ENCODE assay signal across 24 cellular contexts in the genomic region with DNA sequence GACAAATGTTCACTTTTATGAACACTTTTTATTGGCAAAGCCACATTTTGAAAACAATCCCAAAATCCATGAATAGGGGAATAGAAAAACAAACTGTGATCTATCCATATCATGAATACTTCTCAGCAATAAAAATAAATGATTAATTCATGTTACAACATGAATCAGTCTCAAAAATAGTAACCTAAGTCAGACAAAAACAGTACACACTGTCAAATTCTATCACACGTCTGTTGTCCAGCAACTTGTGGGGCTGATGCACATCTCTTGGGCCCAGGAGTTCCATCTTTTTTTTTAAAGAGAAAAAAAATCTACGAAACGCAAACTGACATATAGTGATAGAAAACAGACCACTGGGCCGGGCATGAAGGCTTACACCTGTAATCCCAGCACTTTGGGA.
DNase-seq lines count a peak whose midpoint lies in the region; ATAC-seq, FAIRE-seq and TF ChIP-seq lines count a peak whose summit lies in the region.
"Had no signal": no experiment of that assay in that cellular context is flagged by ENCODE, and none has a peak within 500 bp of the region (broad histone marks: within the 10 kb centered on the region; RNA-seq: fewer than 3 reads in every experiment).

No MANE protein-coding gene starts in this region.

- no peaks in the 10 kb centered on the region for H3K9me3 Mint-ChIP-seq in activated CD4-positive, alpha-beta T cell treated with anti-CD3 and anti-CD28 coated beads, Interleukin-2, amount 10 ng/mL, durations not matched to agents 7 days and 5 days
- no peaks in the 10 kb centered on the region for H3K9me3 Mint-ChIP-seq in chondrocyte (ENCODE audit: low read depth)
- H3K9me3 Mint-ChIP-seq: CD4-positive, alpha-beta T cell; CD8-positive, alpha-beta T cell had no signal

- H3K27me3 ChIP-seq in gastrocnemius medialis (no peaks in the 10 kb centered on the region), transverse colon (no peaks in the 10 kb centered on the region)
- H3K27me3 ChIP-seq: BLaER1 treated with 17β-estradiol and CSF1 and Interleukin-3, amounts not matched to agents 10 nM and 100 nM had no signal

- DNase-seq in activated CD4-positive, alpha-beta T cell treated with anti-CD3 and anti-CD28 coated beads, Interleukin-2, amount 10 ng/mL, durations not matched to agents 7 days and 5 days, result no peak
- no peak for DNase-seq in activated CD4-positive, alpha-beta T cell treated with anti-CD3 and anti-CD28 coated beads, Interleukin-2, amount 50 U/mL, for 4 hours
- DNase-seq in chondrocyte (ENCODE audit: low spot score) (no peak), hepatic stellate cell (ENCODE audit: low spot score) (peak; percentile 11), gastrocnemius medialis (no peak), transverse colon (no peak), H54 (ENCODE audit: insufficient read length, low spot score) (no peak), HEK293T (ENCODE audit: extremely low spot score) (no peak)
- DNase-seq: AML-193; Caco-2; Calu3; CD4-positive, alpha-beta T cell; CD8-positive, alpha-beta T cell; DMS79 treated with DMSO at 0.1 percent for 48 hours; GF-D8 had no signal

- POLR2A ChIA-PET in activated CD4-positive, alpha-beta T cell treated with anti-CD3 and anti-CD28 coated beads, Interleukin-2, amount 10 ng/mL, durations not matched to agents 7 days and 5 days (lab: Charles Lee), result no interaction called here
- POLR2A ChIA-PET in HEK293T (lab: Yijun Ruan, JAX), result no interaction called here

- 80 to 95% methylated on average over 4 of the region's 4 CpGs for WGBS in transverse colon (ENCODE audit: low coverage in 1 of 2), 2 donors

- H3K4me1 ChIP-seq in gastrocnemius medialis (peaks cover 0 to 4% of the 10 kb centered on the region in 2 donors), transverse colon (peaks cover 0 to 4% (median 0%) of the 10 kb centered on the region in 4 donors)
- H3K4me1 ChIP-seq: A549, Caco-2 had no signal

- H3K4me3 Mint-ChIP-seq in activated CD4-positive, alpha-beta T cell treated with anti-CD3 and anti-CD28 coated beads, Interleukin-2, amount 10 ng/mL, durations not matched to agents 7 days and 5 days, result no peak overlapping the region
- H3K4me3 Mint-ChIP-seq in chondrocyte (ENCODE audit: unreplicated experiment), result no peak overlapping the region
- H3K4me3 Mint-ChIP-seq: B cell; CD4-positive, alpha-beta T cell; CD8-positive, alpha-beta T cell had no signal

- peaks cover 31% of the 10 kb centered on the region for H3K4me1 Mint-ChIP-seq in activated CD4-positive, alpha-beta T cell treated with anti-CD3 and anti-CD28 coated beads, Interleukin-2, amount 10 ng/mL, durations not matched to agents 7 days and 5 days
- H3K4me1 Mint-ChIP-seq in chondrocyte (ENCODE audit: low read depth), result peaks cover 29% of the 10 kb centered on the region

- H3K36me3 ChIP-seq in gastrocnemius medialis, result peaks cover 0 to 14% of the 10 kb centered on the region in 2 donors
- peaks cover 0 to 46% (median 18%) of the 10 kb centered on the region in 4 donors for H3K36me3 ChIP-seq in transverse colon

- no peak for TF ChIP-seq CTCF in chondrocyte (IDR thresholded peaks at IDR 0.05)
- no peak for TF ChIP-seq CTCF in gastrocnemius medialis (IDR thresholded peaks at IDR 0.05 in 4 of 5, conservative IDR thresholded peaks at IDR 0.05 in 1 of 5)
- TF ChIP-seq CTCF in transverse colon (IDR thresholded peaks at IDR 0.05), result no peak

- H3K27me3 Mint-ChIP-seq in activated CD4-positive, alpha-beta T cell treated with anti-CD3 and anti-CD28 coated beads, Interleukin-2, amount 10 ng/mL, durations not matched to agents 7 days and 5 days, result no peaks in the 10 kb centered on the region
- H3K27me3 Mint-ChIP-seq in chondrocyte (ENCODE audit: low read depth), result no peaks in the 10 kb centered on the region
- H3K27me3 Mint-ChIP-seq: B cell; CD4-positive, alpha-beta T cell had no signal

- H3K9me3 ChIP-seq in gastrocnemius medialis (no peaks in the 10 kb centered on the region), transverse colon (no peaks in the 10 kb centered on the region)
- H3K9me3 ChIP-seq: A549, Caco-2 had no signal

- no peak for TF ChIP-seq EP300 in transverse colon (IDR thresholded peaks at IDR 0.05; ENCODE audit: low read depth)

- TF ChIP-seq POLR2A in gastrocnemius medialis (IDR thresholded peaks at IDR 0.05) (peak in 1 of 2 donors; percentile 28), transverse colon (IDR thresholded peaks at IDR 0.05) (no peak), H54 (IDR thresholded peaks at IDR 0.05; ENCODE audit: low read depth, low read length) (no peak)

- peak in 1 of 2 donors; percentile 80 for ATAC-seq in gastrocnemius medialis
- ATAC-seq: A549; CD8-positive, alpha-beta T cell had no signal

- H3K27ac ChIP-seq in gastrocnemius medialis, result peak overlapping the region; percentile 13 to 64 (median 50)
- H3K27ac ChIP-seq in transverse colon, result no peak overlapping the region
- H3K27ac ChIP-seq: 22Rv1; A549; BLaER1 treated with 17β-estradiol and CSF1 and Interleukin-3, amounts not matched to agents 10 nM and 100 nM; C4-2B had no signal

- H3K4me3 ChIP-seq in gastrocnemius medialis, result no peak overlapping the region
- H3K4me3 ChIP-seq in transverse colon, result no peak overlapping the region
- H3K4me3 ChIP-seq: A549; BLaER1 treated with 17β-estradiol and CSF1 and Interleukin-3, amounts not matched to agents 10 nM and 100 nM had no signal

- in situ Hi-C loops in gastrocnemius medialis (cut with MboI; ENCODE audit: low sequenced_read_pairs in 4 of 4) (no loop called here), transverse colon (cut with MboI; ENCODE audit: low pct_ligation_motif_present in 1 of 4, low pct_unique_long_range_greater_than_20kb in 1 of 4, low sequenced_read_pairs in 3 of 4) (no loop called here)

- FAIRE-seq in H54 (lab: Jason Lieb, UNC), result no peak
- FAIRE-seq: A549, D721Med, G401.6, GM12891, GM19239 had no signal

- CTCF ChIA-PET in activated CD4-positive, alpha-beta T cell treated with anti-CD3 and anti-CD28 coated beads, Interleukin-2, amount 10 ng/mL, durations not matched to agents 7 days and 5 days (lab: Charles Lee), result no interaction called here
- CTCF ChIA-PET in HEK293T (lab: Yijun Ruan, JAX), result no interaction called here

- H3K27ac Mint-ChIP-seq in activated CD4-positive, alpha-beta T cell treated with anti-CD3 and anti-CD28 coated beads, Interleukin-2, amount 10 ng/mL, durations not matched to agents 7 days and 5 days, result peak overlapping the region; percentile 36
- peak overlapping the region; percentile 41 for H3K27ac Mint-ChIP-seq in chondrocyte (ENCODE audit: unreplicated experiment)
- H3K27ac Mint-ChIP-seq: B cell; CD4-positive, alpha-beta T cell; CD8-positive, alpha-beta T cell had no signal

- H3K36me3 Mint-ChIP-seq in activated CD4-positive, alpha-beta T cell treated with anti-CD3 and anti-CD28 coated beads, Interleukin-2, amount 10 ng/mL, durations not matched to agents 7 days and 5 days (ENCODE audit: low read depth), result peaks cover 75% of the 10 kb centered on the region
- H3K36me3 Mint-ChIP-seq in chondrocyte (ENCODE audit: low read depth), result peaks cover 35% of the 10 kb centered on the region

- intact Hi-C loops in gastrocnemius medialis (cut with DNase I; ENCODE audit: low total_unique reads), result no loop called here
- intact Hi-C loops in transverse colon (cut with DNase I; ENCODE audit: low total_unique reads), result no loop called here

TF ChIP-seq in HEK293T, 16 proteins besides CTCF, POLR2A, EP300 and RAD21:
- no peak for TF ChIP-seq FOXA1 (IDR thresholded peaks at IDR 0.05)
- no peak for TF ChIP-seq FOXM1 (IDR thresholded peaks at IDR 0.05; ENCODE audit: borderline replicate concordance)
- no peak for TF ChIP-seq L3MBTL2 (conservative IDR thresholded peaks at IDR 0.05)
- no peak for TF ChIP-seq ZNF384 (IDR thresholded peaks at IDR 0.05)
- no peak for TF ChIP-seq FOXK2 (IDR thresholded peaks at IDR 0.05)
- TF ChIP-seq BHLHE40 (IDR thresholded peaks at IDR 0.05; ENCODE audit: borderline replicate concordance), result no peak
- no peak for TF ChIP-seq NFRKB (IDR thresholded peaks at IDR 0.05)
- no peak for TF ChIP-seq LEF1 (IDR thresholded peaks at IDR 0.05; ENCODE audit: borderline replicate concordance)
- TF ChIP-seq HDGF (IDR thresholded peaks at IDR 0.05; ENCODE audit: borderline replicate concordance), result no peak
- no peak for TF ChIP-seq ELF4 (IDR thresholded peaks at IDR 0.05)
- no peak for TF ChIP-seq SP1 (IDR thresholded peaks at IDR 0.05)
- no peak for TF ChIP-seq CTBP1 (IDR thresholded peaks at IDR 0.05; ENCODE audit: borderline replicate concordance)
- TF ChIP-seq ARNT (IDR thresholded peaks at IDR 0.05), result no peak
- TF ChIP-seq, protein P1, sequence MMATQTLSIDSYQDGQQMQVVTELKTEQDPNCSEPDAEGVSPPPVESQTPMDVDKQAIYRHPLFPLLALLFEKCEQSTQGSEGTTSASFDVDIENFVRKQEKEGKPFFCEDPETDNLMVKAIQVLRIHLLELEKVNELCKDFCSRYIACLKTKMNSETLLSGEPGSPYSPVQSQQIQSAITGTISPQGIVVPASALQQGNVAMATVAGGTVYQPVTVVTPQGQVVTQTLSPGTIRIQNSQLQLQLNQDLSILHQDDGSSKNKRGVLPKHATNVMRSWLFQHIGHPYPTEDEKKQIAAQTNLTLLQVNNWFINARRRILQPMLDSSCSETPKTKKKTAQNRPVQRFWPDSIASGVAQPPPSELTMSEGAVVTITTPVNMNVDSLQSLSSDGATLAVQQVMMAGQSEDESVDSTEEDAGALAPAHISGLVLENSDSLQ (IDR thresholded peaks at IDR 0.05), result no peak
- no peak for TF ChIP-seq TARDBP (IDR thresholded peaks at IDR 0.05)
- no peak for TF ChIP-seq SUZ12 (IDR thresholded peaks at IDR 0.05)
TF ChIP-seq in HEK293T: peak in this region for 0.

Comparison
In these comparisons a context has a peak if more than half of its experiments do, and no peak if none do; other contexts are left out.
1. H3K27ac ChIP-seq: peak in gastrocnemius medialis (4 of 4); none in transverse colon (0 of 4).